In genomic region chr3:162842817-162843216, GRCh38 we compare ENCODE assay signal across 8 cellular contexts.
"Had no signal": no experiment of that assay in that cellular context is flagged by ENCODE, and none has a peak within 500 bp of the region (broad histone marks: within the 10 kb centered on the region; RNA-seq: fewer than 3 reads in every experiment).

No MANE protein-coding gene starts in this region.

- H2AFZ ChIP-seq: GM23248 had no signal

- ATAC-seq: HCT116, HepG2 had no signal

- H3K4me1 ChIP-seq: HAP-1 had no signal

- DNase-seq: GOT3, H7, HFFc6 had no signal

- H3K9me3 ChIP-seq: HAP-1 had no signal

- H3K27ac ChIP-seq: GM23248, HL-60 had no signal

- H3K9ac ChIP-seq: GM23248 had no signal

- H3K4me3 ChIP-seq: GM23248, HAP-1 had no signal

- H3K36me3 ChIP-seq: HAP-1 had no signal
